Comparison of ENCODE assay signal across 28 cellular contexts in the genomic region with DNA sequence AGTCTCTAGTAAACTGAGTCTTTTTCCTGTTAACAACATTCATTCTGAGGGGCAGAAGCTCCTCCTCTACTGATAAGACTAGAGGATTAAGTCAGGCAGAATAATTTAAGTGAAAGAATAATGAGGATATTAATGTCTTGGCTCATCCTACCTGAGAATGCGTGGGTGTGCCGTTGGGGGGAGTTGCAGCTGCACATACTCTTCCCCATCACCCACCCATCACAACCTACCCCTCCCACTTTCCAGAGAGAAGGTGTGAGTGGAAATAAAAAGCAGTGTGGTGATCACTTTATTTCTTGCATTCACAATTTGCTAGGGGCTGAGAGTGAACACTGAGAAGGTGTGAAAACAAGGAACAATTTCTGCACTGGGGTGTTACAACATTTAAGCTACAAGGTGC.
"Had no signal": no experiment of that assay in that cellular context is flagged by ENCODE, and none has a peak within 500 bp of the region (broad histone marks: within the 10 kb centered on the region; RNA-seq: fewer than 3 reads in every experiment).

No MANE protein-coding gene starts in this region.

- H3K27ac ChIP-seq: brain microvascular endothelial cell, esophagus muscularis mucosa, foreskin keratinocyte, gastrocnemius medialis, WERI-Rb-1 had no signal

- H3K27me3 ChIP-seq: brain microvascular endothelial cell, esophagus muscularis mucosa, foreskin keratinocyte, gastrocnemius medialis had no signal

- DNase-seq: activated B cell treated with CpG ODN at 0.5 μM for 24 hours; activated CD4-positive, alpha-beta T cell treated with anti-CD3 and anti-CD28 coated beads for 48 hours; activated CD4-positive, alpha-beta T cell treated with anti-CD3 and anti-CD28 coated beads, Interleukin-2, amount 50 U/mL, for 1 hour; activated CD4-positive, alpha-beta T cell treated with anti-CD3 and anti-CD28 coated beads, Interleukin-2, amount 50 U/mL, for 48 hours; activated CD8-positive, alpha-beta memory T cell treated with anti-CD3 and anti-CD28 coated beads for 24 hours; activated CD8-positive, alpha-beta T cell treated with anti-CD3 and anti-CD28 coated beads for 36 hours; activated effector memory CD4-positive, alpha-beta T cell treated with Interleukin-2 at 50 U/mL for 16 hours; activated gamma-delta T cell treated with Interleukin-2 at 50 U/mL for 16 hours; activated naive CD4-positive, alpha-beta T cell treated with anti-CD3 and anti-CD28 coated beads, Interleukin-2, amount 50 U/mL, for 16 hours; activated naive CD4-positive, alpha-beta T cell treated with Interleukin-2 at 50 U/mL for 16 hours; activated T-cell treated with anti-CD3 and anti-CD28 coated beads, Interleukin-2, amount 50 U/mL, for 4 hours; amniotic stem cell; anterior cingulate cortex; brain microvascular endothelial cell; cortex of kidney; dermis blood vessel endothelial cell; effector CD4-positive, alpha-beta T cell; effector memory CD8-positive, alpha-beta T cell; erythroblast; foreskin keratinocyte; gastrocnemius medialis; SW 1271; T-cell; T1000; WERI-Rb-1 had no signal

- H3K4me1 ChIP-seq: gastrocnemius medialis had no signal

- H3K36me3 ChIP-seq: brain microvascular endothelial cell, esophagus muscularis mucosa, gastrocnemius medialis, WERI-Rb-1 had no signal

- FAIRE-seq: astrocyte, bronchial epithelial cell had no signal

- H3K9me3 ChIP-seq: esophagus muscularis mucosa, gastrocnemius medialis had no signal

- H3K4me3 ChIP-seq: esophagus muscularis mucosa, gastrocnemius medialis had no signal
